Comparison of ENCODE assay signal across 23 cellular contexts in the genomic region with DNA sequence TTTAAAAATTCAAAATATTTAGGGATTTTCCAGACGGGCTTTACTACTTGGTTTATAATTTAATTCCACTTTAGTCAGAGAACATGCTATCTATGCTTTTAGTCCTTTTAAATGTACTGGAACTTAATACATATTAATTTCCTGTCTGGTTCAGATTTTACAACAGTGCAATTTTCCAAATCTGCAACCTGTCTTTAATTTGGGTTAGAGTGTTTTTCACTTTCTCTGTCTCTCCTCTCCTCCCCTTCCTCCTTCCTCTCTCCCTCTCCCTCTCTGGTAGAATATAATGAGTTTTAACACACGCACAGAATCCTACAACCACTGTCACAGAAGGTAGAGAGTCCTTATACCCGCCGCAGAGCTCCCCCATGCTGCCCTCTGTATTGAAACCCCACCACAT.
A peak's percentile ranks its signal among the peaks of the same experiment; 100 is the strongest.
DNase-seq lines count a peak whose midpoint lies in the region; ATAC-seq and TF ChIP-seq lines count a peak whose summit lies in the region.
"Had no signal": no experiment of that assay in that cellular context is flagged by ENCODE, and none has a peak within 500 bp of the region (broad histone marks: within the 10 kb centered on the region; RNA-seq: fewer than 3 reads in every experiment).

No MANE protein-coding gene starts in this region.

- peaks cover 7% of the 10 kb centered on the region for H3K4me1 Mint-ChIP-seq in nephron progenitor cell
- no peaks in the 10 kb centered on the region for H3K4me1 Mint-ChIP-seq in T-helper 17 cell
- H3K4me1 Mint-ChIP-seq: CD14-positive monocyte; CD4-positive, alpha-beta memory T cell; CD4-positive, CD25-positive, alpha-beta regulatory T cell; CD8-positive, alpha-beta memory T cell had no signal

- no peak for TF ChIP-seq CTCF in nephron progenitor cell (IDR thresholded peaks at IDR 0.05)

- peaks cover 25% of the 10 kb centered on the region for H3K27me3 Mint-ChIP-seq in nephron progenitor cell (ENCODE audit: low read depth, poor library complexity)
- peaks cover 17% of the 10 kb centered on the region for H3K27me3 Mint-ChIP-seq in T-helper 17 cell
- H3K27me3 Mint-ChIP-seq: CD4-positive, CD25-positive, alpha-beta regulatory T cell had no signal

- H3K27ac Mint-ChIP-seq in nephron progenitor cell = peak overlapping the region; percentile 47
- no peak overlapping the region for H3K27ac Mint-ChIP-seq in T-helper 17 cell
- H3K27ac Mint-ChIP-seq: CD4-positive, alpha-beta memory T cell; CD4-positive, CD25-positive, alpha-beta regulatory T cell; CD8-positive, alpha-beta memory T cell had no signal

- H3K9me3 ChIP-seq in T-helper 17 cell (ENCODE audit: control insufficient read depth, low read length, poor library complexity, severe bottlenecking) = no peaks in the 10 kb centered on the region
- H3K9me3 ChIP-seq: A549, BE2C, BLaER1 had no signal

- DNase-seq in NCI-H748 (lab: John Stamatoyannopoulos, UW; ENCODE audit: unreplicated experiment) (peak; percentile 56), NCI-H748 treated with DMSO at 0.1 percent for 48 hours (lab: John Stamatoyannopoulos, UW) (no peak), nephron progenitor cell (no peak), T-helper 17 cell (no peak), NAMALWA (ENCODE audit: low spot score) (no peak)
- DNase-seq: ACHN; BE2C; C1 segment of cervical spinal cord; CD4-positive, alpha-beta memory T cell; CD4-positive, CD25-positive, alpha-beta regulatory T cell; COR-L47; DMS 273 treated with DMSO at 0.1 percent for 48 hours; DMS153; DMS53; DMS79; DND-41; EL; GDM1 had no signal

- no peak for ATAC-seq in T-helper 17 cell
- ATAC-seq: A549, GM12878 had no signal

- H3K36me3 Mint-ChIP-seq in nephron progenitor cell (ENCODE audit: low read depth) (no peaks in the 10 kb centered on the region), T-helper 17 cell (ENCODE audit: low read depth) (no peaks in the 10 kb centered on the region)
- H3K36me3 Mint-ChIP-seq: CD14-positive monocyte; CD4-positive, alpha-beta memory T cell; CD4-positive, CD25-positive, alpha-beta regulatory T cell; CD8-positive, alpha-beta memory T cell had no signal

- peaks cover 9% of the 10 kb centered on the region for H3K9me3 Mint-ChIP-seq in nephron progenitor cell
- H3K9me3 Mint-ChIP-seq: CD4-positive, CD25-positive, alpha-beta regulatory T cell had no signal

- H3K4me3 Mint-ChIP-seq in nephron progenitor cell = no peak overlapping the region
- H3K4me3 Mint-ChIP-seq in T-helper 17 cell = no peak overlapping the region
- H3K4me3 Mint-ChIP-seq: CD14-positive monocyte; CD4-positive, CD25-positive, alpha-beta regulatory T cell; CD8-positive, alpha-beta memory T cell had no signal
